Comparison of ENCODE assay signal across 28 cellular contexts in the genomic region with DNA sequence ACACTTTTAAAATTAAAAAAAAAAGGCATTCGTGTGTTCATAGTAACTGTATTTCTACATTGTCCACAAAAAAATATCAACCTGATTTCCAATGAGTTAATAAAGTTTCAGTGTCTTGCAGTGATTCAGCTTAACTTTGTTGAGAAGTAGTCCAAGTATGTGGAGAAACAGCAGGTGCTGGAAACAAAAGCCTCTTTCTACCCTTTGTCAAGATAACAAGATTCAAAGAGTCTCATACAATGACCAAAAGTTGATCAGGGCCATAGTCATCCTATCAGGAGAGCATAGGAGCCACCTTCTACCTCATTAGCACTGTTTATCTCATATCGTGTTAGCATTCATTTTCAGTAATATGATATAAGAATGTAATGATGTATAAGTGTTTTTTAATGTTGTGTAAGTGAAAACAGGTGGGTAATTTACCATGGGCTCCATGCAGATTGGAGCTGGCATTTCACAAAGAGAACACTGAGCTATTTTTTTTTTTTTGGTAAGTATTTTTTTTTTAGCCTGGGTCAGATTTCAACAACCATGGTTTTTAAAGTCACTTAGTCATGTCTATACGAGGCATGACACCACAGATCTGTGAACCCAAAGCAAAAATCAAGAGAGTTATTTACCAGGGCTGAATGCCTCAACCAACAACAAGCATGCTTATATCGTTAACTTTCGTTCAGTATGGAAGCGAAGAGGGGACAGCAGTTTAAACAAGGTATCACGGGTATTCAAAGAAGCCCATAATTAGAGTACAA.
A peak's percentile ranks its signal among the peaks of the same experiment; 100 is the strongest.
DNase-seq lines count a peak whose midpoint lies in the region; ATAC-seq and TF ChIP-seq lines count a peak whose summit lies in the region.
"Had no signal": no experiment of that assay in that cellular context is flagged by ENCODE, and none has a peak within 500 bp of the region (broad histone marks: within the 10 kb centered on the region; RNA-seq: fewer than 3 reads in every experiment).

No MANE protein-coding gene starts in this region.

- H3K4me1 Mint-ChIP-seq in GM23338 = peaks cover 2% of the 10 kb centered on the region; the same call in 1 of the 3 replicates
- H3K4me1 Mint-ChIP-seq in neural progenitor cell = peaks cover 26% of the 10 kb centered on the region

- H3K79me2 ChIP-seq in GM23338 (replicated peaks; ENCODE audit: insufficient read depth) (no peaks in the 10 kb centered on the region), SK-N-SH (ENCODE audit: insufficient read depth) (no peaks in the 10 kb centered on the region), neural progenitor cell (ENCODE audit: low read depth) (no peaks in the 10 kb centered on the region), MM.1S (ENCODE audit: low read length) (no peaks in the 10 kb centered on the region)

- no peaks in the 10 kb centered on the region for H4K20me1 ChIP-seq in GM23338 (replicated peaks; ENCODE audit: insufficient read depth)
- no peaks in the 10 kb centered on the region for H4K20me1 ChIP-seq in SK-N-SH (ENCODE audit: insufficient read depth)
- no peaks in the 10 kb centered on the region for H4K20me1 ChIP-seq in neural progenitor cell (ENCODE audit: low read depth)
- no peaks in the 10 kb centered on the region for H4K20me1 ChIP-seq in MM.1S (ENCODE audit: insufficient read depth, low read length)

- no peaks in the 10 kb centered on the region for H3K9me3 ChIP-seq in SK-N-SH
- H3K9me3 ChIP-seq in neural progenitor cell (ENCODE audit: low read depth) = no peaks in the 10 kb centered on the region
- H3K9me3 ChIP-seq in MM.1S (replicated peaks; ENCODE audit: insufficient read depth, low read length) = no peaks in the 10 kb centered on the region
- no peaks in the 10 kb centered on the region for H3K9me3 ChIP-seq in aorta (ENCODE audit: control insufficient read depth, low read length)
- H3K9me3 ChIP-seq: gastrocnemius medialis, lower lobe of right lung, pancreas, suprapubic skin, vagina had no signal

- H3K4me2 ChIP-seq in GM23338 (no peak overlapping the region), SK-N-SH (no peak overlapping the region), neural progenitor cell (peak overlapping the region; percentile 42), MM.1S (ENCODE audit: low read depth, low read length) (no peak overlapping the region)

- 59% methylated on average over 7 of the region's 7 CpGs for WGBS in SK-N-SH (ENCODE audit: low lambda C conversion rate)
- 67 to 70% methylated on average over 7 of the region's 7 CpGs for WGBS in aorta, 2 donors

- TF ChIP-seq EP300 in SK-N-SH (IDR thresholded peaks at IDR 0.05; ENCODE audit: borderline replicate concordance in 1 of 2, low read depth in 1 of 2, low read length in 1 of 2) = no peak

- ATAC-seq in GM23338 (no peak), aorta (ENCODE audit: low FRiP score) (no peak)
- ATAC-seq: activated CD8-positive, alpha-beta T cell treated with anti-CD3 and anti-CD28 coated beads for 36 hours; gastrocnemius medialis; lower lobe of right lung; pancreas; sciatic nerve had no signal

- H3F3A ChIP-seq in GM23338 (replicated peaks; ENCODE audit: low read depth) (no peaks in the 10 kb centered on the region), SK-N-SH (replicated peaks; ENCODE audit: insufficient read depth) (no peaks in the 10 kb centered on the region), neural progenitor cell (ENCODE audit: low read depth) (no peaks in the 10 kb centered on the region), MM.1S (ENCODE audit: insufficient read depth, low read length) (no peaks in the 10 kb centered on the region; the same call in 1 of the 2 replicates)

- H3K9me2 ChIP-seq in GM23338 (ENCODE audit: insufficient read depth) (peaks cover 13% of the 10 kb centered on the region; the same call in 1 of the 2 replicates), SK-N-SH (no peaks in the 10 kb centered on the region), MM.1S (replicated peaks; ENCODE audit: insufficient read depth, low read length) (no peaks in the 10 kb centered on the region)

- no peak for TF ChIP-seq RAD21 in SK-N-SH (IDR thresholded peaks at IDR 0.05; ENCODE audit: low read length)

- no peaks in the 10 kb centered on the region for H3K36me3 Mint-ChIP-seq in GM23338 (ENCODE audit: low read depth)
- H3K36me3 Mint-ChIP-seq in neural progenitor cell = no peaks in the 10 kb centered on the region
- H3K36me3 Mint-ChIP-seq: IgD-negative memory B cell had no signal

- POLR2A ChIA-PET in SK-N-SH (lab: Yijun Ruan, JAX) = no interaction called here

- H3K4me3 Mint-ChIP-seq in GM23338 (no peak overlapping the region), neural progenitor cell (no peak overlapping the region)
- H3K4me3 Mint-ChIP-seq: activated CD8-positive, alpha-beta T cell treated with anti-CD3 and anti-CD28 coated beads for 36 hours; IgD-negative memory B cell had no signal

- H3K36me3 ChIP-seq in GM23338 (ENCODE audit: insufficient read depth) (no peaks in the 10 kb centered on the region), SK-N-SH (replicated peaks in 1 of 2; ENCODE audit: control insufficient read depth in 1 of 2, insufficient read depth in 2 of 2, low read length in 1 of 2) (no peaks in the 10 kb centered on the region), neural progenitor cell (no peaks in the 10 kb centered on the region), MM.1S (replicated peaks; ENCODE audit: insufficient read depth, low read length) (no peaks in the 10 kb centered on the region), aorta (ENCODE audit: control insufficient read depth in 1 of 2, insufficient read depth in 2 of 2, low read length in 1 of 2) (no peaks in the 10 kb centered on the region)
- H3K36me3 ChIP-seq: gastrocnemius medialis, lower lobe of right lung, pancreas, suprapubic skin, vagina had no signal

- H2AFZ ChIP-seq in GM23338 (no peak overlapping the region), SK-N-SH (ENCODE audit: low read depth) (no peak overlapping the region), neural progenitor cell (replicated peaks) (no peak overlapping the region), MM.1S (ENCODE audit: low read length) (no peak overlapping the region)
- H2AFZ ChIP-seq: GM23248 had no signal

- no peaks in the 10 kb centered on the region for H3K4me1 ChIP-seq in GM23338 (ENCODE audit: insufficient read depth)
- peaks cover 0 to 7% of the 10 kb centered on the region in 2 experiments; a peak in 2 of 4 replicates for H3K4me1 ChIP-seq in SK-N-SH (ENCODE audit: control insufficient read depth in 1 of 2, insufficient read depth in 2 of 2, low read depth in 1 of 2, low read length in 1 of 2)
- peaks cover 23% of the 10 kb centered on the region for H3K4me1 ChIP-seq in neural progenitor cell
- peaks cover 10% of the 10 kb centered on the region for H3K4me1 ChIP-seq in MM.1S (ENCODE audit: low read length)
- no peaks in the 10 kb centered on the region for H3K4me1 ChIP-seq in aorta (ENCODE audit: control insufficient read depth in 1 of 2, insufficient read depth in 2 of 2, low read length in 2 of 2)
- H3K4me1 ChIP-seq: lower lobe of right lung, pancreas, suprapubic skin, vagina had no signal

- CTCF ChIA-PET in SK-N-SH (lab: Yijun Ruan, JAX) = interaction anchor here (0.9 kb wide), 1 partner anchor 741 kb away, joined by 3 read pairs; no protein-coding TSS in a partner anchor

- no peaks in the 10 kb centered on the region for H3K9me3 Mint-ChIP-seq in GM23338
- peaks cover 4% of the 10 kb centered on the region for H3K9me3 Mint-ChIP-seq in neural progenitor cell

- H3K4me3 ChIP-seq in GM23338 (no peak overlapping the region), SK-N-SH (ENCODE audit: low read depth in 2 of 2, low read length in 1 of 2) (no peak overlapping the region), neural progenitor cell (no peak overlapping the region), MM.1S (ENCODE audit: low read length) (no peak overlapping the region), aorta (ENCODE audit: low read length in 2 of 2) (no peak overlapping the region)
- H3K4me3 ChIP-seq: dorsolateral prefrontal cortex, gastrocnemius medialis, GM23248, lower lobe of right lung, pancreas, SK-N-MC, suprapubic skin, vagina had no signal

- no peak overlapping the region for H3K27ac ChIP-seq in GM23338 (ENCODE audit: low read depth)
- H3K27ac ChIP-seq in SK-N-SH (ENCODE audit: low read depth in 2 of 2, low read length in 1 of 2) = peak overlapping the region in 1 of 2 experiments; percentile 67; a peak in 1 of 4 replicates
- H3K27ac ChIP-seq in neural progenitor cell = no peak overlapping the region
- H3K27ac ChIP-seq in MM.1S (ENCODE audit: low read length) = no peak overlapping the region
- H3K27ac ChIP-seq in aorta (ENCODE audit: low read depth in 1 of 2, low read length in 2 of 2) = no peak overlapping the region
- H3K27ac ChIP-seq: dorsolateral prefrontal cortex, gastrocnemius medialis, GM23248, lower lobe of right lung, pancreas, SK-N-MC, suprapubic skin, vagina had no signal

- H3K27me3 ChIP-seq in GM23338 (ENCODE audit: insufficient read depth) = no peaks in the 10 kb centered on the region
- H3K27me3 ChIP-seq in SK-N-SH (ENCODE audit: insufficient read depth) = no peaks in the 10 kb centered on the region
- no peaks in the 10 kb centered on the region for H3K27me3 ChIP-seq in neural progenitor cell
- H3K27me3 ChIP-seq in MM.1S (replicated peaks; ENCODE audit: insufficient read depth, low read length) = no peaks in the 10 kb centered on the region
- H3K27me3 ChIP-seq in aorta (ENCODE audit: control insufficient read depth in 1 of 2, insufficient read depth in 2 of 2, low read length in 1 of 2) = no peaks in the 10 kb centered on the region
- H3K27me3 ChIP-seq: gastrocnemius medialis, pancreas, suprapubic skin, vagina had no signal

- TF ChIP-seq CTCF in GM23338 (conservative IDR thresholded peaks at IDR 0.05; ENCODE audit: low read depth in 2 of 2) = no peak
- no peak for TF ChIP-seq CTCF in SK-N-SH (IDR thresholded peaks at IDR 0.05)
- TF ChIP-seq CTCF in neural progenitor cell (IDR thresholded peaks at IDR 0.05) = no peak
- TF ChIP-seq CTCF in MM.1S (IDR thresholded peaks at IDR 0.05; ENCODE audit: low read length) = no peak

- H3K27me3 Mint-ChIP-seq in GM23338 (ENCODE audit: insufficient read depth, low read depth, poor library complexity) (peaks cover 2% of the 10 kb centered on the region), neural progenitor cell (ENCODE audit: insufficient read depth, low read depth) (peaks cover 4% of the 10 kb centered on the region)
- H3K27me3 Mint-ChIP-seq: activated CD8-positive, alpha-beta T cell treated with anti-CD3 and anti-CD28 coated beads for 36 hours had no signal

- H3K9ac ChIP-seq in SK-N-SH = no peak overlapping the region
- H3K9ac ChIP-seq in neural progenitor cell = no peak overlapping the region
- H3K9ac ChIP-seq in MM.1S (ENCODE audit: low read length) = no peak overlapping the region
- H3K9ac ChIP-seq: GM23248 had no signal

- no peak overlapping the region for H3K27ac Mint-ChIP-seq in GM23338
- H3K27ac Mint-ChIP-seq in neural progenitor cell = no peak overlapping the region
- H3K27ac Mint-ChIP-seq: activated CD8-positive, alpha-beta T cell treated with anti-CD3 and anti-CD28 coated beads for 36 hours had no signal

- DNase-seq in GM23338 (ENCODE audit: low spot score) (no peak), NCI-H2081 treated with DMSO at 0.1 percent for 48 hours (lab: John Stamatoyannopoulos, UW) (peak; percentile 50), SK-N-SH (no peak), neural progenitor cell (ENCODE audit: low spot score) (peak; percentile 58), MM.1S (no peak), aorta (no peak), NCI-H526 treated with DMSO at 0.1 percent for 48 hours (lab: John Stamatoyannopoulos, UW) (no peak), foreskin melanocyte (no peak)
- DNase-seq: ACHN; activated CD8-positive, alpha-beta T cell treated with anti-CD3 and anti-CD28 coated beads for 36 hours; activated naive CD4-positive, alpha-beta T cell treated with Interleukin-2 at 50 U/mL for 16 hours; activated T-cell treated with anti-CD3 and anti-CD28 coated beads, Interleukin-2, amount 50 U/mL, for 1 hour; amygdala; central memory CD4-positive, alpha-beta T cell; dorsolateral prefrontal cortex; gastrocnemius medialis; GF-D8; GM23248; lower lobe of right lung; NCI-H187; NCI-H774; pancreas; T-helper 9 cell had no signal

- intact Hi-C loops in aorta (cut with DNase I) = loop anchor here in 1 of 2 donors (10.0 kb wide), 1 partner anchor 62 kb away; no protein-coding TSS in a partner anchor

Comparison
In these comparisons a context has a peak if more than half of its experiments do, and no peak if none do; other contexts are left out.
1. DNase-seq: peak in NCI-H2081 treated with DMSO at 0.1 percent for 48 hours (single experiment) and neural progenitor cell (single experiment); none in GM23338 (single experiment), SK-N-SH (single experiment), MM.1S (single experiment), aorta (0 of 2), NCI-H526 treated with DMSO at 0.1 percent for 48 hours (single experiment) and foreskin melanocyte (single experiment).